17 cellular contexts compared by ENCODE assay signal in the genomic region with DNA sequence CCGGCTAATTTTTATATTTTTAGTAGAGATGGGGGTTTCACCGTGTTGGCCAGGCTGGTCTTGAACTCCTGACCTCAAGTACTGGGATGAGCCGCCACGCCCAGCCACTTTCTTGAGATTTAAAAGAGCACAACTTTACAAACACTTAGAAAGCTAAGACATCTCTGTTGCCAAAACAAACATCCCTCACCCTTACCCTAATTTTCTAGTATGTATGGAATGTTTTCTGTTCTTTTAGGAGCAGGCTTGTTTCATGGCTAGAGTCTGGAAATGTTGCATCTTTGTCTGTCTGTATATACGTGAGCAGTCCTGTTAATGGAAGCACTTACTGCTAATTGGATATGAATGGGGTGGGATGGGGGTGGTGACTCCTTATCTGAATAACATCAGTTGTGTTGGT. TPM values are rescaled to one million over a fixed set of nuclear protein-coding genes. Genes with fewer than 3 reads are reported as not detected.
DNase-seq lines count a peak whose midpoint lies in the region; ATAC-seq and TF ChIP-seq lines count a peak whose summit lies in the region.
"Had no signal": no experiment of that assay in that cellular context is flagged by ENCODE, and none has a peak within 500 bp of the region (broad histone marks: within the 10 kb centered on the region; RNA-seq: fewer than 3 reads in every experiment).

No MANE protein-coding gene starts in this region.

- H3K27ac ChIP-seq in ascending aorta (peak overlapping the region; percentile 50 to 61), heart right ventricle (no peak overlapping the region)

- CTCF ChIA-PET in HEK293T (lab: Yijun Ruan, JAX): no interaction called here

- no peak for ATAC-seq in heart right ventricle
- ATAC-seq: naive thymus-derived CD4-positive, alpha-beta T cell had no signal

- TF ChIP-seq CTCF in ascending aorta (IDR thresholded peaks at IDR 0.05) (no peak), fibroblast of villous mesenchyme (IDR thresholded peaks at IDR 0.05; ENCODE audit: insufficient read depth, low read depth, low read length) (no peak), heart right ventricle (IDR thresholded peaks at IDR 0.05) (no peak)

- 54 to 64% methylated on average over 5 of the region's 5 CpGs for WGBS in heart right ventricle, 2 donors

- peak; percentile 60 for DNase-seq in ELF-1 (ENCODE audit: low read depth, low spot score)
- no peak for DNase-seq in ascending aorta (ENCODE audit: low spot score in 2 of 2)
- DNase-seq in fibroblast of villous mesenchyme (ENCODE audit: low read depth): peak; percentile 53
- DNase-seq in heart right ventricle: no peak
- no peak for DNase-seq in HEK293T (ENCODE audit: extremely low spot score)
- no peak for DNase-seq in T1000 (lab: John Stamatoyannopoulos, UW)
- DNase-seq: activated CD4-positive, CD25-positive, alpha-beta regulatory T cell treated with anti-CD3 and anti-CD28 coated beads, Interleukin-2, amount 50 U/mL, for 72 hours; caudate nucleus; DMS79 treated with DMSO at 0.1 percent for 48 hours; hippocampal formation; naive thymus-derived CD4-positive, alpha-beta T cell; NCI-H1048; NCI-H2107; stimulated activated CD4-positive, alpha-beta T cell treated with anti-CD3 and anti-CD28 coated beads, Interleukin-2, amount 100 ng/mL, for 48 hours had no signal

- H3K27me3 ChIP-seq in ascending aorta (no peaks in the 10 kb centered on the region), skeletal muscle satellite cell (ENCODE audit: control insufficient read depth, insufficient read depth, low read length) (no peaks in the 10 kb centered on the region), heart right ventricle (peaks cover 0 to 5% (median 0%) of the 10 kb centered on the region in 7 donors)

- H3K9me3 ChIP-seq in ascending aorta: no peaks in the 10 kb centered on the region
- H3K9me3 ChIP-seq in skeletal muscle satellite cell (replicated peaks; ENCODE audit: low read length): no peaks in the 10 kb centered on the region
- H3K9me3 ChIP-seq in heart right ventricle: peaks cover 0 to 5% (median 0%) of the 10 kb centered on the region in 11 donors

- H3K36me3 ChIP-seq in ascending aorta: no peaks in the 10 kb centered on the region
- H3K36me3 ChIP-seq in skeletal muscle satellite cell (ENCODE audit: insufficient read depth, low read length): no peaks in the 10 kb centered on the region
- no peaks in the 10 kb centered on the region for H3K36me3 ChIP-seq in heart right ventricle

- intact Hi-C loops in ascending aorta (cut with DNase I) (no loop called here), heart right ventricle (cut with DNase I) (no loop called here)

- H3K9ac ChIP-seq in skeletal muscle satellite cell (ENCODE audit: low read depth, low read length): no peak overlapping the region

- POLR2A ChIA-PET in HEK293T (lab: Yijun Ruan, JAX): no interaction called here

- H3K4me3 ChIP-seq in ascending aorta (peak overlapping the region in 1 of 2 donors; percentile 25), fibroblast of villous mesenchyme (ENCODE audit: low read depth, low read length) (no peak overlapping the region), skeletal muscle satellite cell (ENCODE audit: low read length) (no peak overlapping the region), heart right ventricle (no peak overlapping the region)

- peak overlapping the region; percentile 22 for H3K4me2 ChIP-seq in skeletal muscle satellite cell (ENCODE audit: low read length)

- H3K4me1 ChIP-seq in ascending aorta: peaks cover 0 to 5% of the 10 kb centered on the region in 2 donors
- H3K4me1 ChIP-seq in skeletal muscle satellite cell (ENCODE audit: control insufficient read depth, insufficient read depth, low read length): peaks cover 27% of the 10 kb centered on the region
- no peaks in the 10 kb centered on the region for H3K4me1 ChIP-seq in heart right ventricle

TF ChIP-seq in HEK293T, 16 proteins besides CTCF, POLR2A, EP300 and RAD21:
- TF ChIP-seq FOXK2 (IDR thresholded peaks at IDR 0.05) (no peak), TARDBP (IDR thresholded peaks at IDR 0.05) (no peak), CTBP1 (IDR thresholded peaks at IDR 0.05; ENCODE audit: borderline replicate concordance) (no peak), BHLHE40 (IDR thresholded peaks at IDR 0.05; ENCODE audit: borderline replicate concordance) (no peak)

RNA-seq across cellular contexts. Expression of gene OLAH, which starts 2.9 kb away (rescaled TPM):
- total RNA-seq in ascending aorta: 3.7 TPM
- total RNA-seq in fibroblast of villous mesenchyme: not detected in 2 replicates
- 2.6 and 6.1 TPM in 2 replicates for total RNA-seq in skeletal muscle satellite cell (2012; rRNA removed)
- total RNA-seq in heart right ventricle: under 1 TPM in 2 of 10 donors, not detected in 8; 0.33 to 0.50 TPM
- under 1 TPM in 1 of 2 donors, not detected in 1; 0.38 TPM for polyA plus RNA-seq in heart right ventricle
- total RNA-seq: RPMI7951, urinary bladder had no signal
- polyA plus RNA-seq: naive thymus-derived CD4-positive, alpha-beta T cell had no signal

RNA-seq across cellular contexts. Expression of gene ACBD7, which starts 42.0 kb away (rescaled TPM):
- total RNA-seq in ascending aorta (not detected), fibroblast of villous mesenchyme (0.97 and 1.3 TPM in 2 replicates), heart right ventricle (under 1 TPM in 1 of 10 donors, not detected in 9; 0.23 TPM)
- total RNA-seq in skeletal muscle satellite cell (2012; rRNA removed): 0.76 TPM in 1 of 2 replicates, not detected in the other
- under 1 TPM in 1 of 2 donors, not detected in 1; 0.03 TPM for polyA plus RNA-seq in heart right ventricle

RNA-seq across cellular contexts. Expression of gene RPP38, which starts 50.5 kb away (rescaled TPM):
- not detected for total RNA-seq in ascending aorta
- 13.8 and 14.2 TPM in 2 replicates for total RNA-seq in fibroblast of villous mesenchyme
- 15.1 and 16.7 TPM in 2 replicates for total RNA-seq in skeletal muscle satellite cell (2012; rRNA removed)
- 10 to 100 TPM in 2 of 10 donors, 1 to 10 TPM in 8; 3.9 to 11.0 (median 6.7) TPM for total RNA-seq in heart right ventricle
- 10 to 100 TPM; 12.9 to 13.9 TPM for polyA plus RNA-seq in heart right ventricle

Comparison
In these comparisons a context has a peak if more than half of its experiments do, and no peak if none do; other contexts are left out.
1. DNase-seq: peak in ELF-1 (single experiment) and fibroblast of villous mesenchyme (single experiment); none in ascending aorta (0 of 2), heart right ventricle (0 of 2), HEK293T (single experiment) and T1000 (single experiment).
2. H3K27ac ChIP-seq: peak in ascending aorta (2 of 2); none in heart right ventricle (0 of 10).